Comparison of ENCODE assay signal across 18 cellular contexts in genomic region chr10:77513220-77513619, GRCh38.
DNase-seq lines count a peak whose midpoint lies in the region; ATAC-seq, FAIRE-seq and TF ChIP-seq lines count a peak whose summit lies in the region.
"Had no signal": no experiment of that assay in that cellular context is flagged by ENCODE, and none has a peak within 500 bp of the region (broad histone marks: within the 10 kb centered on the region; RNA-seq: fewer than 3 reads in every experiment).

No MANE protein-coding gene starts in this region.

- H3K9me3 ChIP-seq in A549: no peaks in the 10 kb centered on the region
- no peaks in the 10 kb centered on the region for H3K9me3 ChIP-seq in PC-9 (ENCODE audit: insufficient read depth, low read depth)
- H3K9me3 ChIP-seq: colonic mucosa, SJSA1 had no signal

- H3K27ac ChIP-seq in A549: peak overlapping the region; percentile 48 to 82; a peak in 5 of 6 replicates
- H3K27ac ChIP-seq in PC-9: peak overlapping the region; percentile 73
- H3K27ac ChIP-seq in foreskin keratinocyte: peak overlapping the region; percentile 36
- H3K27ac ChIP-seq in rectal smooth muscle tissue (ENCODE audit: low read depth, low read length): peak overlapping the region; percentile 75
- H3K27ac ChIP-seq: colonic mucosa, SJSA1 had no signal

- ATAC-seq in A549: no peak
- no peak for ATAC-seq in foreskin keratinocyte
- no peak for ATAC-seq in GM21381 (IDR thresholded peaks at IDR 0.05; ENCODE audit: unreplicated experiment)
- ATAC-seq in HG02571 (IDR thresholded peaks at IDR 0.05; ENCODE audit: unreplicated experiment): no peak
- no peak for ATAC-seq in left ventricle myocardium superior
- ATAC-seq: GM12878; stimulated activated naive B cell treated with anti-CD40 and anti-IgM and Interleukin-4, amounts not matched to agents 10 μg/mL and 1 μg/mL and 100 μg/mL, for 72 hours had no signal

- no TSS peak for BruUV-seq in PC-9 (replicated peaks; lab: Mats Ljungman, UMichigan)

- DNase-seq in A549 (ENCODE audit: low read depth in 1 of 2, low spot score in 1 of 2) (no peak), PC-9 (no peak), foreskin keratinocyte (no peak), D721Med (ENCODE audit: insufficient read length, low spot score) (no peak), left ventricle myocardium superior (no peak)
- DNase-seq: activated CD4-positive, alpha-beta T cell treated with anti-CD3 and anti-CD28 coated beads for 48 hours; activated naive CD4-positive, alpha-beta T cell; COR-L47; erythroblast; KBM-7; NCI-H1105 treated with DMSO at 0.1 percent for 48 hours; stimulated activated naive B cell treated with anti-CD40 and anti-IgM and Interleukin-4, amounts not matched to agents 10 μg/mL and 1 μg/mL and 100 μg/mL, for 72 hours had no signal

- H3K4me2 ChIP-seq in A549 (peak overlapping the region; percentile 52), PC-9 (peak overlapping the region; percentile 65)

- H3F3A ChIP-seq in PC-9 (ENCODE audit: insufficient read depth, low read depth): peaks cover 36% of the 10 kb centered on the region

- H3K36me3 ChIP-seq in PC-9 (ENCODE audit: low read depth): no peaks in the 10 kb centered on the region
- H3K36me3 ChIP-seq in rectal smooth muscle tissue (ENCODE audit: control insufficient read depth, insufficient read depth, low read length): no peaks in the 10 kb centered on the region
- H3K36me3 ChIP-seq: colonic mucosa, SJSA1 had no signal

- WGBS in A549 (ENCODE audit: missing lambda C conversion rate): 92% methylated on average over 7 of the region's 7 CpGs

- no peak overlapping the region for H3K9ac ChIP-seq in rectal smooth muscle tissue (ENCODE audit: low read length)

- no peaks in the 10 kb centered on the region for H4K20me1 ChIP-seq in PC-9 (ENCODE audit: insufficient read depth)

- CTCF ChIA-PET in A549 (lab: Yijun Ruan, JAX) (interaction anchor here (0.7 to 6.2 kb wide), 6 partner anchors 9 to 347 kb away, joined by 3 to 32 read pairs (median 8); partner anchors contain the start of gene KCNMA1), PC-9 (lab: Charles Lee) (no interaction called here)

- FAIRE-seq in A549 (lab: Jason Lieb, UNC): no peak
- FAIRE-seq in D721Med (lab: Jason Lieb, UNC): no peak
- FAIRE-seq: GM12878 had no signal

- no peaks in the 10 kb centered on the region for H3K9me2 ChIP-seq in PC-9 (ENCODE audit: insufficient read depth)

- H3K4me3 ChIP-seq in A549 (no peak overlapping the region), PC-9 (peak overlapping the region; percentile 24; the same call in 1 of the 2 replicates), rectal smooth muscle tissue (ENCODE audit: low read length) (no peak overlapping the region)
- H3K4me3 ChIP-seq: colonic mucosa, GM12878, SJSA1 had no signal

- no peak for TF ChIP-seq POLR2A in A549 (IDR thresholded peaks at IDR 0.05; ENCODE audit: low read length)

- H3K27me3 ChIP-seq in PC-9 (ENCODE audit: insufficient read depth, low read depth) (no peaks in the 10 kb centered on the region), foreskin keratinocyte (no peaks in the 10 kb centered on the region), rectal smooth muscle tissue (ENCODE audit: control insufficient read depth, insufficient read depth, low read length) (no peaks in the 10 kb centered on the region)
- H3K27me3 ChIP-seq: colonic mucosa, SJSA1 had no signal

- POLR2A ChIA-PET in A549 (lab: Yijun Ruan, JAX) (interaction anchor here (1.1 kb wide), 1 partner anchor 10 kb away, joined by 3 read pairs; no protein-coding TSS in a partner anchor), PC-9 (lab: Charles Lee; ENCODE audit: unreplicated experiment) (interaction anchor here (0.6 kb wide), 1 partner anchor 121 kb away, joined by 6 read pairs; no protein-coding TSS in a partner anchor)

- TF ChIP-seq EP300 in A549 (IDR thresholded peaks at IDR 0.05): no peak

- intact Hi-C loops in PC-9 (cut with micrococcal nuclease; ENCODE audit: unreplicated experiment): loop anchor here (2.0 to 10.0 kb wide), 4 partner anchors 69 to 338 kb away; no protein-coding TSS in a partner anchor
- intact Hi-C loops in left ventricle myocardium superior (cut with micrococcal nuclease): no loop called here

- peaks cover 26% of the 10 kb centered on the region for H3K4me1 ChIP-seq in A549
- H3K4me1 ChIP-seq in PC-9 (replicated peaks; ENCODE audit: insufficient read depth): peaks cover 47% of the 10 kb centered on the region
- H3K4me1 ChIP-seq in foreskin keratinocyte: peaks cover 13% of the 10 kb centered on the region
- H3K4me1 ChIP-seq in rectal smooth muscle tissue (ENCODE audit: control insufficient read depth, insufficient read depth, low read length): peaks cover 32% of the 10 kb centered on the region
- H3K4me1 ChIP-seq: colonic mucosa had no signal

- TF ChIP-seq RAD21 in A549 (conservative IDR thresholded peaks at IDR 0.05 in 1 of 2, IDR thresholded peaks at IDR 0.05 in 1 of 2): no peak

- no peaks in the 10 kb centered on the region; the same call in 1 of the 2 replicates for H3K79me2 ChIP-seq in PC-9 (ENCODE audit: low read depth)

- no peak for TF ChIP-seq CTCF in A549 (IDR thresholded peaks at IDR 0.05)
- TF ChIP-seq CTCF in PC-9 (conservative IDR thresholded peaks at IDR 0.05): no peak
- TF ChIP-seq CTCF in foreskin keratinocyte (conservative IDR thresholded peaks at IDR 0.05): no peak
- no peak for TF ChIP-seq CTCF in D721Med (IDR thresholded peaks at IDR 0.05; ENCODE audit: insufficient read depth, missing control alignments)

- no peak overlapping the region for H2AFZ ChIP-seq in PC-9

TF ChIP-seq in A549, 52 proteins besides CTCF, POLR2A, EP300 and RAD21:
- TF ChIP-seq CEBPB (IDR thresholded peaks at IDR 0.05) (no peak), MAX (IDR thresholded peaks at IDR 0.05) (no peak), EHMT2 (IDR thresholded peaks at IDR 0.05; ENCODE audit: low read depth) (no peak), MAFK (IDR thresholded peaks at IDR 0.05; ENCODE audit: partially characterized antibody) (no peak), HES2 (IDR thresholded peaks at IDR 0.05) (no peak), PHF8 (IDR thresholded peaks at IDR 0.05; ENCODE audit: borderline replicate concordance, low read depth) (no peak), SMC3 (IDR thresholded peaks at IDR 0.05) (no peak), HOXB13 (CRISPR knock-in tag; IDR thresholded peaks at IDR 0.05; ENCODE audit: low read depth) (no peak), PBX3 (IDR thresholded peaks at IDR 0.05) (no peak), JUNB (IDR thresholded peaks at IDR 0.05) (no peak)
